2 cellular contexts compared by ENCODE assay signal in genomic region chr6:13560651-13561044, GRCh38.
TF ChIP-seq lines count a peak whose summit lies in the region.

No MANE protein-coding gene starts in this region.

TF ChIP-seq in HEK293T, 16 proteins besides CTCF, POLR2A, EP300 and RAD21:
- TF ChIP-seq HDGF (IDR thresholded peaks at IDR 0.05; ENCODE audit: borderline replicate concordance) = no peak
- peak; percentile 6; the same call in 1 of the 2 replicates for TF ChIP-seq ELF4 (IDR thresholded peaks at IDR 0.05)
- TF ChIP-seq L3MBTL2 (conservative IDR thresholded peaks at IDR 0.05) = peak; percentile 93

TF ChIP-seq in GM12878, 131 proteins besides CTCF, POLR2A, EP300 and RAD21:
- peak; percentile 46; the same call in 1 of the 2 replicates for TF ChIP-seq RAD51 (IDR thresholded peaks at IDR 0.05)
- TF ChIP-seq ZNF274 (IDR thresholded peaks at IDR 0.05; ENCODE audit: insufficient read depth, insufficient read length) = no peak
- no peak for TF ChIP-seq ESRRA (IDR thresholded peaks at IDR 0.05; ENCODE audit: low read length)
